Comparison of ENCODE assay signal across 19 cellular contexts in the genomic region with DNA sequence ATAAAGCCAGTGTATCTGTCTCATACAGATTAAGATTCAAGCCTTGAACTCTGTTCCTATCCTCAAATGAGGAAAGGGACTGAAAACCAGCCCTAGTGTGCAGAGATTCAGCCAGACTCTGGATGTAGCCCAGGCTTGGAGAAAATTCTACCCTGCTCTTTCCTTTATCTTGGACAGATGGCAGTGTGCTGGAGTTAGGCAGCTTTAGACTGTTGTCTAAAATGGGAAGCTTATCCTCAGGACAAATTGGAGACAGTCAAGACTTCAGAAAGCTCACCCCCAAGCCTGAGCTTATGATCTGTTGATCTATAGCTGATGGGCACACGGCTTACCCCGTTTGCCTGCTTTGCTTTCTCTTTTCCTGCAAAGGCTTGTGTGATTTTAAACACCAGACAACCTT.
DNase-seq lines count a peak whose midpoint lies in the region; ATAC-seq and TF ChIP-seq lines count a peak whose summit lies in the region.
"Had no signal": no experiment of that assay in that cellular context is flagged by ENCODE, and none has a peak within 500 bp of the region (broad histone marks: within the 10 kb centered on the region; RNA-seq: fewer than 3 reads in every experiment).

No MANE protein-coding gene starts in this region.

- DNase-seq in G401 (ENCODE audit: low spot score) (peak; percentile 76), PC-3 (peak; percentile 7), chondrocyte (ENCODE audit: low spot score) (no peak), superior temporal gyrus (ENCODE audit: extremely low spot score) (peak; percentile 40), NCI-H1048 (lab: John Stamatoyannopoulos, UW) (no peak), esophagus squamous epithelium (lab: John Stamatoyannopoulos, UW) (no peak)
- DNase-seq: CD8-positive, alpha-beta memory T cell; DMS153; EL; HCEC 1CT; Kasumi-1; NCI-H1436 treated with DMSO at 0.1 percent for 48 hours; NCI-H2081; NCI-H226; NCI-H69; SHP77 treated with DMSO at 0.1 percent for 48 hours had no signal

- no peak overlapping the region for H2AFZ ChIP-seq in PC-3 (ENCODE audit: low read length)

- H3K9ac ChIP-seq in PC-3 (ENCODE audit: low read length): no peak overlapping the region
- H3K9ac ChIP-seq: BLaER1 had no signal

- POLR2A ChIA-PET in PC-3 (lab: Charles Lee; ENCODE audit: unreplicated experiment): no interaction called here

- H3K36me3 ChIP-seq in PC-3 (ENCODE audit: low read depth, low read length) (no peaks in the 10 kb centered on the region), esophagus squamous epithelium (no peaks in the 10 kb centered on the region)
- H3K36me3 ChIP-seq: BLaER1 had no signal

- H3K4me3 ChIP-seq in PC-3 (ENCODE audit: low read length): no peak overlapping the region
- no peak overlapping the region for H3K4me3 ChIP-seq in esophagus squamous epithelium
- H3K4me3 ChIP-seq: BLaER1 had no signal

- no peaks in the 10 kb centered on the region for H3K36me3 Mint-ChIP-seq in chondrocyte (ENCODE audit: low read depth)
- H3K36me3 Mint-ChIP-seq: CD8-positive, alpha-beta memory T cell had no signal

- H3K4me1 Mint-ChIP-seq in chondrocyte (ENCODE audit: low read depth): peaks cover 3% of the 10 kb centered on the region
- H3K4me1 Mint-ChIP-seq: CD8-positive, alpha-beta memory T cell had no signal

- CTCF ChIA-PET in PC-3 (lab: Charles Lee): interaction anchor here (0.5 kb wide), 1 partner anchor 67 kb away, joined by 3 read pairs; no protein-coding TSS in a partner anchor

- H3F3A ChIP-seq in PC-3 (ENCODE audit: low read length, unreplicated experiment): no peaks in the 10 kb centered on the region

- no peak overlapping the region for H3K4me3 Mint-ChIP-seq in chondrocyte (ENCODE audit: unreplicated experiment)
- H3K4me3 Mint-ChIP-seq: CD8-positive, alpha-beta memory T cell had no signal

- H4K20me1 ChIP-seq in PC-3 (ENCODE audit: low read length): no peaks in the 10 kb centered on the region
- H4K20me1 ChIP-seq: BLaER1 had no signal

- H3K4me1 ChIP-seq in PC-3 (ENCODE audit: insufficient read depth, low read length) (no peaks in the 10 kb centered on the region), esophagus squamous epithelium (no peaks in the 10 kb centered on the region)
- H3K4me1 ChIP-seq: BLaER1 had no signal

- H3K27ac ChIP-seq in PC-3 (ENCODE audit: low read length) (no peak overlapping the region), esophagus squamous epithelium (no peak overlapping the region)
- H3K27ac ChIP-seq: BLaER1 had no signal

- no peaks in the 10 kb centered on the region for H3K9me2 ChIP-seq in PC-3 (replicated peaks; ENCODE audit: low read length)

- H3K4me2 ChIP-seq in PC-3 (ENCODE audit: low read length): no peak overlapping the region
- H3K4me2 ChIP-seq: BLaER1 had no signal

- intact Hi-C loops in PC-3 (cut with micrococcal nuclease): no loop called here
- intact Hi-C loops in esophagus squamous epithelium (cut with DNase I): no loop called here

- H3K9me3 ChIP-seq in PC-3 (ENCODE audit: low read length) (no peaks in the 10 kb centered on the region), esophagus squamous epithelium (no peaks in the 10 kb centered on the region)

- WGBS in esophagus squamous epithelium, 2 donors: 22 to 37% methylated on average over 2 of the region's 2 CpGs

- no peaks in the 10 kb centered on the region for H3K79me2 ChIP-seq in PC-3 (ENCODE audit: low read length)

- H3K27me3 ChIP-seq in PC-3 (ENCODE audit: low read length): no peaks in the 10 kb centered on the region
- no peaks in the 10 kb centered on the region for H3K27me3 ChIP-seq in esophagus squamous epithelium
- H3K27me3 ChIP-seq: BLaER1 had no signal

- BruUV-seq in PC-3 (replicated peaks; lab: Mats Ljungman, UMichigan): no TSS peak

- TF ChIP-seq POLR2A in esophagus squamous epithelium (IDR thresholded peaks at IDR 0.05): no peak

- H3K27me3 Mint-ChIP-seq in chondrocyte (ENCODE audit: low read depth): no peaks in the 10 kb centered on the region
- H3K27me3 Mint-ChIP-seq: CD8-positive, alpha-beta memory T cell had no signal

- in situ Hi-C loops in G401 (cut with HindIII; ENCODE audit: low sequenced_read_pairs): no loop called here

- ATAC-seq in PC-3 (peak; percentile 43; the same call in 1 of the 2 replicates), GM18498 (IDR thresholded peaks at IDR 0.05; ENCODE audit: unreplicated experiment) (no peak)
- ATAC-seq: Panc1 had no signal

- H3K27ac Mint-ChIP-seq in chondrocyte (ENCODE audit: unreplicated experiment): no peak overlapping the region
- H3K27ac Mint-ChIP-seq: CD8-positive, alpha-beta memory T cell had no signal

- no peak for TF ChIP-seq CTCF in PC-3 (conservative IDR thresholded peaks at IDR 0.05; ENCODE audit: low read depth, low read length)
- TF ChIP-seq CTCF in chondrocyte (IDR thresholded peaks at IDR 0.05): peak; percentile 34
- no peak for TF ChIP-seq CTCF in esophagus squamous epithelium (IDR thresholded peaks at IDR 0.05)

- H3K9me3 Mint-ChIP-seq in chondrocyte (ENCODE audit: low read depth): peaks cover 4% of the 10 kb centered on the region

Comparison
In these comparisons a context has a peak if more than half of its experiments do, and no peak if none do; other contexts are left out.
1. DNase-seq: peak in G401 (single experiment), PC-3 (single experiment) and superior temporal gyrus (single experiment); none in chondrocyte (single experiment), NCI-H1048 (single experiment) and esophagus squamous epithelium (single experiment).